ENCODE assay signal across 2 cellular contexts in genomic region chr11:67982255-67982857, GRCh38. TPM values are rescaled to one million over a fixed set of nuclear protein-coding genes. Genes with fewer than 3 reads are reported as not detected.
"Had no signal": no experiment of that assay in that cellular context is flagged by ENCODE, and none has a peak within 500 bp of the region (broad histone marks: within the 10 kb centered on the region; RNA-seq: fewer than 3 reads in every experiment).

No MANE protein-coding gene starts in this region.

RNA-seq across cellular contexts. Expression of gene ALDH3B1, which starts 27.8 kb away (rescaled TPM):
- total RNA-seq: progenitor cell of endocrine pancreas had no signal
- polyA plus RNA-seq: neural cell had no signal
